ENCODE assay signal across 11 cellular contexts in genomic region chr1:31639543-31639942, GRCh38. TPM values are rescaled to one million over a fixed set of nuclear protein-coding genes. Genes with fewer than 3 reads are reported as not detected.
DNase-seq lines count a peak whose midpoint lies in the region; TF ChIP-seq lines count a peak whose summit lies in the region.
"Had no signal": no experiment of that assay in that cellular context is flagged by ENCODE, and none has a peak within 500 bp of the region (broad histone marks: within the 10 kb centered on the region; RNA-seq: fewer than 3 reads in every experiment).

No MANE protein-coding gene starts in this region.

- H3K79me2 ChIP-seq in fibroblast of lung (ENCODE audit: control insufficient read depth, insufficient read depth, low read length): peaks cover 50% of the 10 kb centered on the region
- peaks cover 61% of the 10 kb centered on the region for H3K79me2 ChIP-seq in neural progenitor cell (ENCODE audit: low read depth)

- no peaks in the 10 kb centered on the region for H3K27me3 Mint-ChIP-seq in neural progenitor cell (ENCODE audit: insufficient read depth, low read depth)
- H3K27me3 Mint-ChIP-seq: natural killer cell treated with Interleukin-12 subunit alpha and Interleukin-12 subunit beta and Interleukin-15 and Interleukin-18, amount 100 ng/mL, for 72 hours had no signal

- no peak overlapping the region for H3K4me3 Mint-ChIP-seq in neural progenitor cell
- H3K4me3 Mint-ChIP-seq: natural killer cell treated with Interleukin-12 subunit alpha and Interleukin-12 subunit beta and Interleukin-15 and Interleukin-18, amount 100 ng/mL, for 72 hours had no signal

- no peaks in the 10 kb centered on the region for H3F3A ChIP-seq in neural progenitor cell (ENCODE audit: low read depth)

- TF ChIP-seq CTCF in fibroblast of lung (conservative IDR thresholded peaks at IDR 0.05 in 1 of 2, IDR thresholded peaks at IDR 0.05 in 1 of 2; ENCODE audit: low read depth in 1 of 2, low read length in 2 of 2): no peak
- TF ChIP-seq CTCF in neural progenitor cell (IDR thresholded peaks at IDR 0.05): no peak

- H4K20me1 ChIP-seq in fibroblast of lung (ENCODE audit: control insufficient read depth, extremely low read depth, insufficient read depth, low read length) (no peaks in the 10 kb centered on the region), neural progenitor cell (ENCODE audit: low read depth) (no peaks in the 10 kb centered on the region)

- peak; percentile 77 for DNase-seq in HCEC 1CT
- DNase-seq in RKO (ENCODE audit: low spot score): peak; percentile 12
- DNase-seq in fibroblast of lung (ENCODE audit: low read depth in 2 of 2): peak; percentile 57 to 72
- DNase-seq in neural progenitor cell (ENCODE audit: low spot score): no peak
- DNase-seq in G401 (ENCODE audit: low spot score): no peak
- no peak for DNase-seq in cardiac septum (ENCODE audit: low spot score)
- no peak for DNase-seq in NK-92 treated with Interleukin-12 subunit alpha and Interleukin-12 subunit beta, amount 100 ng/mL, for 24 hours (lab: John Stamatoyannopoulos, UW)
- DNase-seq: amygdala, NCI-H748 treated with DMSO at 0.1 percent for 48 hours had no signal

- peaks cover 6% of the 10 kb centered on the region for H3K4me1 ChIP-seq in fibroblast of lung (ENCODE audit: control insufficient read depth, extremely low read depth, insufficient read depth, low read length)
- no peaks in the 10 kb centered on the region for H3K4me1 ChIP-seq in neural progenitor cell

- H3K4me2 ChIP-seq in fibroblast of lung (ENCODE audit: extremely low read depth, insufficient read depth, low read length) (no peak overlapping the region), neural progenitor cell (no peak overlapping the region)

- H3K36me3 Mint-ChIP-seq in neural progenitor cell: no peaks in the 10 kb centered on the region
- H3K36me3 Mint-ChIP-seq: natural killer cell treated with Interleukin-12 subunit alpha and Interleukin-12 subunit beta and Interleukin-15 and Interleukin-18, amount 100 ng/mL, for 72 hours had no signal

- H3K36me3 ChIP-seq in fibroblast of lung (ENCODE audit: control insufficient read depth, insufficient read depth, low read length) (no peaks in the 10 kb centered on the region), neural progenitor cell (no peaks in the 10 kb centered on the region)

- H3K27ac ChIP-seq in fibroblast of lung (ENCODE audit: insufficient read depth, low read length): no peak overlapping the region
- H3K27ac ChIP-seq in skin epidermis: peak overlapping the region in 16 of 21 experiments; percentile 7 to 77 (median 57)
- no peak overlapping the region for H3K27ac ChIP-seq in neural progenitor cell

- no peak overlapping the region for H3K27ac Mint-ChIP-seq in neural progenitor cell
- H3K27ac Mint-ChIP-seq: natural killer cell treated with Interleukin-12 subunit alpha and Interleukin-12 subunit beta and Interleukin-15 and Interleukin-18, amount 100 ng/mL, for 72 hours had no signal

- in situ Hi-C loops in G401 (cut with HindIII; ENCODE audit: low sequenced_read_pairs): no loop called here

- H3K4me1 Mint-ChIP-seq in neural progenitor cell: peaks cover 7% of the 10 kb centered on the region

- no peak overlapping the region for H3K9ac ChIP-seq in fibroblast of lung (ENCODE audit: insufficient read depth, low read length)
- H3K9ac ChIP-seq in neural progenitor cell: no peak overlapping the region

- H3K27me3 ChIP-seq in fibroblast of lung (ENCODE audit: control insufficient read depth, insufficient read depth, low read length): no peaks in the 10 kb centered on the region
- no peaks in the 10 kb centered on the region for H3K27me3 ChIP-seq in neural progenitor cell

- H3K9me3 ChIP-seq in fibroblast of lung (ENCODE audit: control insufficient read depth, insufficient read depth, low read depth, low read length) (no peaks in the 10 kb centered on the region), neural progenitor cell (ENCODE audit: low read depth) (no peaks in the 10 kb centered on the region)

- intact Hi-C loops in cardiac septum (cut with DNase I): no loop called here

- H3K4me3 ChIP-seq in fibroblast of lung (replicated peaks in 1 of 4; ENCODE audit: control extremely low read depth in 1 of 4, insufficient read depth in 1 of 4, low read depth in 3 of 4, low read length in 4 of 4) (no peak overlapping the region), skin epidermis (no peak overlapping the region), neural progenitor cell (no peak overlapping the region)

- H3K9me3 Mint-ChIP-seq in neural progenitor cell: no peaks in the 10 kb centered on the region
- H3K9me3 Mint-ChIP-seq: natural killer cell treated with Interleukin-12 subunit alpha and Interleukin-12 subunit beta and Interleukin-15 and Interleukin-18, amount 100 ng/mL, for 72 hours had no signal

- no peak overlapping the region for H2AFZ ChIP-seq in fibroblast of lung (ENCODE audit: low read length)
- no peak overlapping the region for H2AFZ ChIP-seq in neural progenitor cell (replicated peaks)

RNA-seq across cellular contexts. Expression of gene PEF1, which starts 5.1 kb away (rescaled TPM):
- total RNA-seq in fibroblast of lung (72.2 and 78.1 TPM in 2 replicates), neural progenitor cell (ENCODE audit: low replicate concordance) (30.7 and 47.7 TPM in 2 replicates), cardiac septum (55.1 TPM)
- polyA plus RNA-seq in fibroblast of lung: 72.9 and 85.3 TPM in 2 replicates
- polyA plus RNA-seq in fibroblast of lung (2012): 62.2 and 73.8 TPM in 2 replicates
- polyA minus RNA-seq in fibroblast of lung (ENCODE audit: low replicate concordance): 164 and 206 TPM in 2 replicates
- total RNA-seq in G401 (2014; rRNA removed; shearing (Covaris generic)): 75.9 and 77.7 TPM in 2 replicates

RNA-seq across cellular contexts. Expression of gene HCRTR1, which starts 22.1 kb away (rescaled TPM):
- total RNA-seq in fibroblast of lung (not detected in 2 replicates), neural progenitor cell (ENCODE audit: low replicate concordance) (0.06 TPM in 1 of 2 replicates, not detected in the other), cardiac septum (not detected)
- polyA plus RNA-seq in fibroblast of lung: not detected in 2 replicates
- polyA plus RNA-seq in fibroblast of lung (2012): not detected in 2 replicates
- not detected in 2 replicates for polyA minus RNA-seq in fibroblast of lung (ENCODE audit: low replicate concordance)
- total RNA-seq in G401 (2014; rRNA removed; shearing (Covaris generic)): 2.0 and 4.2 TPM in 2 replicates
- total RNA-seq: natural killer cell treated with Interleukin-12 subunit alpha and Interleukin-12 subunit beta and Interleukin-15 and Interleukin-18, amount 100 ng/mL, for 72 hours had no signal

Comparison
In these comparisons a context has a peak if more than half of its experiments do, and no peak if none do; other contexts are left out.
1. DNase-seq: peak in HCEC 1CT (single experiment), RKO (single experiment) and fibroblast of lung (2 of 2); none in neural progenitor cell (single experiment), G401 (single experiment), cardiac septum (single experiment) and NK-92 treated with Interleukin-12 subunit alpha and Interleukin-12 subunit beta, amount 100 ng/mL, for 24 hours (single experiment).
2. H3K27ac ChIP-seq: peak in skin epidermis (16 of 21); none in fibroblast of lung (single experiment) and neural progenitor cell (single experiment).